In genomic region chr6:15626878-15627683, GRCh38 we compare ENCODE assay signal across 12 cellular contexts. TPM values are rescaled to one million over a fixed set of nuclear protein-coding genes. Genes with fewer than 3 reads are reported as not detected.
DNase-seq lines count a peak whose midpoint lies in the region; ATAC-seq, FAIRE-seq and TF ChIP-seq lines count a peak whose summit lies in the region.
"Had no signal": no experiment of that assay in that cellular context is flagged by ENCODE, and none has a peak within 500 bp of the region (broad histone marks: within the 10 kb centered on the region; RNA-seq: fewer than 3 reads in every experiment).

No MANE protein-coding gene starts in this region.

- no peak overlapping the region for H3K14ac ChIP-seq in IMR-90 (replicated peaks; ENCODE audit: low read depth, low read length)

- H3K27me3 ChIP-seq in IMR-90 (ENCODE audit: control insufficient read depth, insufficient read depth, low read length) = no peaks in the 10 kb centered on the region
- H3K27me3 ChIP-seq in WERI-Rb-1 (ENCODE audit: insufficient read depth, low read depth, severe bottlenecking) = no peaks in the 10 kb centered on the region
- H3K27me3 ChIP-seq in hepatocyte = no peaks in the 10 kb centered on the region
- no peaks in the 10 kb centered on the region for H3K27me3 ChIP-seq in smooth muscle cell (ENCODE audit: low read depth)
- no peaks in the 10 kb centered on the region for H3K27me3 ChIP-seq in ovary
- H3K27me3 ChIP-seq: esophagus muscularis mucosa had no signal

- no peak overlapping the region for H3K4ac ChIP-seq in IMR-90 (ENCODE audit: low read depth, low read length)

- H3K27ac ChIP-seq in IMR-90 (ENCODE audit: insufficient read depth, low read length) = no peak overlapping the region
- peak overlapping the region; percentile 4; the same call in 1 of the 2 replicates for H3K27ac ChIP-seq in WERI-Rb-1
- no peak overlapping the region for H3K27ac ChIP-seq in hepatocyte
- H3K27ac ChIP-seq in smooth muscle cell (ENCODE audit: low read depth) = no peak overlapping the region
- no peak overlapping the region for H3K27ac ChIP-seq in ovary
- H3K27ac ChIP-seq: esophagus muscularis mucosa had no signal

- no peak for TF ChIP-seq EP300 in ovary (IDR thresholded peaks at IDR 0.05)

- H3K9me2 ChIP-seq in hepatocyte (replicated peaks; ENCODE audit: insufficient read depth) = no peaks in the 10 kb centered on the region

- FAIRE-seq in GM19239 (lab: Jason Lieb, UNC) = no peak

- H3K23ac ChIP-seq in IMR-90 (ENCODE audit: low read depth, low read length) = no peak overlapping the region; the same call in 1 of the 2 replicates

- no peak overlapping the region for H3K18ac ChIP-seq in IMR-90 (ENCODE audit: low read depth, low read length)

- no peak overlapping the region for H3K56ac ChIP-seq in IMR-90 (ENCODE audit: extremely low read depth, insufficient read depth, low read length)

- H2BK20ac ChIP-seq in IMR-90 (ENCODE audit: low read depth, low read length) = no peak overlapping the region

- peaks cover 0 to 8% of the 10 kb centered on the region in 2 experiments; a peak in 2 of 4 replicates for H3K79me1 ChIP-seq in IMR-90 (ENCODE audit: low read depth in 1 of 2, low read length in 2 of 2)

- no peak overlapping the region for H2BK5ac ChIP-seq in IMR-90 (ENCODE audit: low read depth, low read length, poor library complexity, severe bottlenecking)

- DNase-seq in IMR-90 (no peak), WERI-Rb-1 (peak; percentile 63), hepatocyte (ENCODE audit: low spot score) (no peak), smooth muscle cell (lab: John Stamatoyannopoulos, UW; ENCODE audit: unreplicated experiment) (no peak), mucosa of gallbladder (ENCODE audit: low spot score) (no peak), GM19239 (ENCODE audit: insufficient read length, low spot score) (no peak), ovary (no peak)
- DNase-seq: activated CD4-positive, alpha-beta memory T cell treated with anti-CD3 and anti-CD28 coated beads, Interleukin-2, amount 10 ng/mL, durations not matched to agents 7 days and 5 days; hippocampal formation; left cardiac atrium; substantia nigra had no signal

- POLR2A ChIA-PET in IMR-90 (lab: Charles Lee; ENCODE audit: unreplicated experiment) = no interaction called here

- H3K79me2 ChIP-seq in hepatocyte (no peaks in the 10 kb centered on the region), smooth muscle cell (ENCODE audit: low read depth) (no peaks in the 10 kb centered on the region)

- no peaks in the 10 kb centered on the region for H3K9me1 ChIP-seq in IMR-90 (ENCODE audit: insufficient read depth, low read length)

- intact Hi-C loops in IMR-90 (cut with micrococcal nuclease) (loop anchor here (10.0 kb wide), 1 partner anchor 792 kb away; no protein-coding TSS in a partner anchor), ovary (cut with DNase I) (loop anchor here in 1 of 4 donors (10.0 kb wide), 2 partner anchors 112 to 1422 kb away; no protein-coding TSS in a partner anchor)

- no peak overlapping the region for H3K9ac ChIP-seq in IMR-90 (ENCODE audit: low read depth, low read length)
- no peak overlapping the region for H3K9ac ChIP-seq in smooth muscle cell (ENCODE audit: low read depth)

- TF ChIP-seq RAD21 in IMR-90 (IDR thresholded peaks at IDR 0.05; ENCODE audit: low read length) = no peak

- H2AK9ac ChIP-seq in IMR-90 (replicated peaks; ENCODE audit: low read depth, low read length, poor library complexity) = no peak overlapping the region

- no peak overlapping the region for H4K5ac ChIP-seq in IMR-90 (ENCODE audit: low read depth, low read length)

- H3K4me2 ChIP-seq in IMR-90 (ENCODE audit: low read depth, low read length) (no peak overlapping the region), hepatocyte (peak overlapping the region; percentile 53), smooth muscle cell (peak overlapping the region; percentile 58)

- H3K36me3 ChIP-seq in IMR-90 (ENCODE audit: control insufficient read depth, insufficient read depth, low read length) = no peaks in the 10 kb centered on the region; the same call in 1 of the 2 replicates
- peaks cover 13% of the 10 kb centered on the region for H3K36me3 ChIP-seq in WERI-Rb-1
- H3K36me3 ChIP-seq in hepatocyte (replicated peaks; ENCODE audit: insufficient read depth, low read depth) = no peaks in the 10 kb centered on the region
- no peaks in the 10 kb centered on the region for H3K36me3 ChIP-seq in smooth muscle cell (ENCODE audit: low read depth)
- H3K36me3 ChIP-seq in ovary = no peaks in the 10 kb centered on the region

- H3K4me3 ChIP-seq in IMR-90 (ENCODE audit: insufficient read depth, low read depth, low read length) (no peak overlapping the region), WERI-Rb-1 (ENCODE audit: low read depth, low read length) (no peak overlapping the region), hepatocyte (no peak overlapping the region), smooth muscle cell (no peak overlapping the region), ovary (no peak overlapping the region)
- H3K4me3 ChIP-seq: esophagus muscularis mucosa had no signal

- in situ Hi-C loops in IMR-90 (cut with MboI; ENCODE audit: low sequenced_read_pairs) = no loop called here

- H2AK5ac ChIP-seq in IMR-90 (ENCODE audit: low read depth, low read length) = 0 out of 2 replicates have a peak overlapping the region, but pooled peaks have one; percentile 48

- no peak for ATAC-seq in IMR-90 (ENCODE audit: low read depth)
- ATAC-seq: left cardiac atrium had no signal

- no peak overlapping the region for H2AFZ ChIP-seq in IMR-90 (replicated peaks; ENCODE audit: low read length, poor library complexity)
- no peak overlapping the region for H2AFZ ChIP-seq in hepatocyte
- H2AFZ ChIP-seq in smooth muscle cell (ENCODE audit: low read depth) = no peak overlapping the region

- no peak overlapping the region for H4K8ac ChIP-seq in IMR-90 (ENCODE audit: low read depth in 2 of 2, low read length in 2 of 2)

- BruUV-seq in IMR-90 (replicated peaks; lab: Mats Ljungman, UMichigan) = no TSS peak

- CTCF ChIA-PET in IMR-90 (lab: Yijun Ruan, JAX) = interaction anchor here (0.6 kb wide), 1 partner anchor 1435 kb away, joined by 3 read pairs; no protein-coding TSS in a partner anchor

- TF ChIP-seq CTCF in IMR-90 (conservative IDR thresholded peaks at IDR 0.05; ENCODE audit: low read depth, low read length) = no peak
- no peak for TF ChIP-seq CTCF in WERI-Rb-1 (IDR thresholded peaks at IDR 0.05; ENCODE audit: low read depth, low read length)
- no peak for TF ChIP-seq CTCF in hepatocyte (IDR thresholded peaks at IDR 0.05; ENCODE audit: poor library complexity)
- no peak for TF ChIP-seq CTCF in smooth muscle cell (IDR thresholded peaks at IDR 0.05; ENCODE audit: borderline replicate concordance, insufficient read depth, poor library complexity, severe bottlenecking)
- TF ChIP-seq CTCF in ovary (IDR thresholded peaks at IDR 0.05) = no peak

- peaks cover 9% of the 10 kb centered on the region for H3K4me1 ChIP-seq in IMR-90 (ENCODE audit: control insufficient read depth, insufficient read depth, low read length)
- peaks cover 12% of the 10 kb centered on the region for H3K4me1 ChIP-seq in hepatocyte (ENCODE audit: insufficient read depth)
- H3K4me1 ChIP-seq in smooth muscle cell (ENCODE audit: low read depth) = peaks cover under 1% of the 10 kb centered on the region
- H3K4me1 ChIP-seq in ovary (ENCODE audit: insufficient read depth) = peaks cover 2% of the 10 kb centered on the region

- 0 out of 2 replicates have a peak overlapping the region, but pooled peaks have one; percentile 19 for H2BK120ac ChIP-seq in IMR-90 (ENCODE audit: low read depth, low read length)

- dilution Hi-C loops in IMR-90 (cut with HindIII; ENCODE audit: low sequenced_read_pairs, unreplicated experiment) = no loop called here

- H3K9me3 ChIP-seq in IMR-90 (ENCODE audit: control insufficient read depth, insufficient read depth, low read length) (no peaks in the 10 kb centered on the region), WERI-Rb-1 (ENCODE audit: severe bottlenecking) (no peaks in the 10 kb centered on the region), hepatocyte (ENCODE audit: low read depth) (no peaks in the 10 kb centered on the region), smooth muscle cell (replicated peaks; ENCODE audit: low read depth) (no peaks in the 10 kb centered on the region), ovary (no peaks in the 10 kb centered on the region)
- H3K9me3 ChIP-seq: esophagus muscularis mucosa had no signal

- H2BK15ac ChIP-seq in IMR-90 (ENCODE audit: low read depth, low read length) = no peak overlapping the region

- peaks cover 14% of the 10 kb centered on the region; the same call in 1 of the 2 replicates for H4K20me1 ChIP-seq in IMR-90 (ENCODE audit: insufficient read depth, low read length)
- H4K20me1 ChIP-seq in hepatocyte (ENCODE audit: insufficient read depth, poor library complexity, severe bottlenecking) = no peaks in the 10 kb centered on the region
- H4K20me1 ChIP-seq in smooth muscle cell (ENCODE audit: low read depth) = peaks cover 59% of the 10 kb centered on the region

- no peaks in the 10 kb centered on the region for H3F3A ChIP-seq in smooth muscle cell (ENCODE audit: low read depth)

- H4K91ac ChIP-seq in IMR-90 (ENCODE audit: insufficient read depth, low read depth, low read length) = no peak overlapping the region

- WGBS in IMR-90 (ENCODE audit: extremely low coverage in 2 of 2, insufficient read length in 1 of 2), 2 experiments = 72% methylated on average over 2 of the region's 8 CpGs; no CpG with 5 or more reads in 1 of the 2 experiments
- 53% methylated on average over 8 of the region's 8 CpGs for WGBS in hepatocyte (ENCODE audit: low lambda C conversion rate, missing lambda C conversion rate)
- 60% methylated on average over 8 of the region's 8 CpGs for WGBS in smooth muscle cell (ENCODE audit: low lambda C conversion rate)
- WGBS in ovary, 3 donors = 32 to 56% (median 40%) methylated on average over 8 of the region's 8 CpGs

- TF ChIP-seq POLR2A in IMR-90 (IDR thresholded peaks at IDR 0.05; ENCODE audit: low read depth, low read length) (no peak), ovary (IDR thresholded peaks at IDR 0.05) (no peak)

TF ChIP-seq in IMR-90, 13 proteins besides CTCF, POLR2A, EP300 and RAD21 (continues in another document):
- TF ChIP-seq MXI1 (IDR thresholded peaks at IDR 0.05; ENCODE audit: borderline replicate concordance, low read depth, low read length) (no peak), RCOR1 (IDR thresholded peaks at IDR 0.05; ENCODE audit: insufficient replicate concordance, low read length) (no peak)

RNA-seq across cellular contexts. Expression of gene DTNBP1, which starts 35.7 kb away (rescaled TPM):
- 4.7 and 4.8 TPM in 2 replicates for total RNA-seq in IMR-90 (2012; rRNA removed)
- 15.8 and 18.7 TPM in 2 replicates for polyA plus RNA-seq in IMR-90 (2012; rRNA removed)
- polyA plus RNA-seq in IMR-90 (2012; cell fraction: cytosol; rRNA removed) = 12.7 and 16.6 TPM in 2 replicates
- 7.9 and 10.7 TPM in 2 replicates for polyA plus RNA-seq in IMR-90 (2012; cell fraction: nucleus; rRNA removed; ENCODE audit: low replicate concordance)
- total RNA-seq in hepatocyte = 3.4 and 7.3 TPM in 2 replicates
- 25.6 and 32.4 TPM in 2 replicates for polyA plus RNA-seq in hepatocyte
- total RNA-seq in smooth muscle cell = 13.9 and 24.2 TPM in 2 replicates
- polyA plus RNA-seq in smooth muscle cell = 11.9 and 14.6 TPM in 2 replicates
- total RNA-seq in mucosa of gallbladder = 30.8 TPM
- total RNA-seq in ovary = 10 to 100 TPM; 11.0 to 17.2 (median 15.6) TPM
- polyA plus RNA-seq in ovary = 10 to 100 TPM; 13.0 to 21.4 TPM
